ENCODE assay signal across 17 cellular contexts in genomic region chr4:177444911-177445736, GRCh38. TPM values are rescaled to one million over a fixed set of nuclear protein-coding genes. Genes with fewer than 3 reads are reported as not detected.
DNase-seq lines count a peak whose midpoint lies in the region; ATAC-seq and TF ChIP-seq lines count a peak whose summit lies in the region.
"Had no signal": no experiment of that assay in that cellular context is flagged by ENCODE, and none has a peak within 500 bp of the region (broad histone marks: within the 10 kb centered on the region; RNA-seq: fewer than 3 reads in every experiment).

No MANE protein-coding gene starts in this region.

- no peaks in the 10 kb centered on the region for H3K9me3 ChIP-seq in transverse colon
- H3K9me3 ChIP-seq: ascending aorta, MG63, mucosa of descending colon, vagina had no signal

- no peak for ATAC-seq in central memory CD8-positive, alpha-beta T cell (replicated peaks; ENCODE audit: extremely low read depth, poor library complexity, severe bottlenecking)
- ATAC-seq: activated T-cell treated with anti-CD3 and anti-CD28 coated beads, Interleukin-2, amount 50 U/mL, for 4 hours; mucosa of descending colon had no signal

- H3K36me3 ChIP-seq in transverse colon, result no peaks in the 10 kb centered on the region
- H3K36me3 ChIP-seq: ascending aorta, MG63, vagina had no signal

- H3K4me3 ChIP-seq in transverse colon, result no peak overlapping the region
- H3K4me3 ChIP-seq: ascending aorta, GM23248, MG63, mucosa of descending colon, vagina had no signal

- no peaks in the 10 kb centered on the region for H3K27me3 Mint-ChIP-seq in central memory CD8-positive, alpha-beta T cell
- H3K27me3 Mint-ChIP-seq in nephron progenitor cell (ENCODE audit: low read depth, poor library complexity), result peaks cover 5% of the 10 kb centered on the region

- in situ Hi-C loops in transverse colon (cut with MboI; ENCODE audit: low pct_ligation_motif_present in 1 of 4, low pct_unique_long_range_greater_than_20kb in 1 of 4, low sequenced_read_pairs in 3 of 4), result no loop called here

- peaks cover 19% of the 10 kb centered on the region for H3K36me3 Mint-ChIP-seq in central memory CD8-positive, alpha-beta T cell (ENCODE audit: insufficient read depth)
- H3K36me3 Mint-ChIP-seq in nephron progenitor cell (ENCODE audit: low read depth), result peaks cover under 1% of the 10 kb centered on the region

- peak; percentile 57 for DNase-seq in COR-L47 (lab: John Stamatoyannopoulos, UW)
- peak; percentile 39 for DNase-seq in NCI-H146 treated with DMSO at 0.1 percent for 48 hours (lab: John Stamatoyannopoulos, UW; ENCODE audit: unreplicated experiment)
- DNase-seq in central memory CD8-positive, alpha-beta T cell (ENCODE audit: low spot score in 2 of 2), result no peak
- no peak for DNase-seq in nephron progenitor cell
- DNase-seq in SKM-1 (lab: John Stamatoyannopoulos, UW; ENCODE audit: unreplicated experiment), result no peak
- DNase-seq in AG08396 (ENCODE audit: low spot score), result no peak
- DNase-seq in mesenteric fat pad (ENCODE audit: low spot score), result no peak
- DNase-seq in transverse colon, result no peak
- DNase-seq: activated CD4-positive, CD25-positive, alpha-beta regulatory T cell treated with anti-CD3 and anti-CD28 coated beads, Interleukin-2, amount 50 U/mL, for 72 hours; activated T-cell treated with anti-CD3 and anti-CD28 coated beads, Interleukin-2, amount 50 U/mL, for 4 hours; GM23248; MG63; NCI-H2171 treated with DMSO at 0.1 percent for 48 hours; stimulated activated CD4-positive, alpha-beta T cell treated with anti-CD3 and anti-CD28 coated beads, Interleukin-2, amount 100 ng/mL, for 24 hours had no signal

- H3K27ac ChIP-seq in transverse colon, result no peak overlapping the region
- H3K27ac ChIP-seq: ascending aorta, GM23248, vagina had no signal

- TF ChIP-seq EP300 in transverse colon (IDR thresholded peaks at IDR 0.05; ENCODE audit: low read depth), result no peak

- TF ChIP-seq CTCF in nephron progenitor cell (IDR thresholded peaks at IDR 0.05) (no peak), transverse colon (IDR thresholded peaks at IDR 0.05) (no peak)

- no peak for TF ChIP-seq POLR2A in transverse colon (IDR thresholded peaks at IDR 0.05)

- peaks cover 17% of the 10 kb centered on the region for H3K4me1 Mint-ChIP-seq in central memory CD8-positive, alpha-beta T cell
- peaks cover 45% of the 10 kb centered on the region for H3K4me1 Mint-ChIP-seq in nephron progenitor cell

- peak overlapping the region; percentile 9 for H3K4me3 Mint-ChIP-seq in central memory CD8-positive, alpha-beta T cell
- H3K4me3 Mint-ChIP-seq in nephron progenitor cell, result peak overlapping the region; percentile 58
- H3K4me3 Mint-ChIP-seq: activated T-cell treated with anti-CD3 and anti-CD28 coated beads, Interleukin-2, amount 50 U/mL, for 4 hours had no signal

- H3K9me3 Mint-ChIP-seq in central memory CD8-positive, alpha-beta T cell, result no peaks in the 10 kb centered on the region
- H3K9me3 Mint-ChIP-seq in nephron progenitor cell, result no peaks in the 10 kb centered on the region
- H3K9me3 Mint-ChIP-seq: activated T-cell treated with anti-CD3 and anti-CD28 coated beads, Interleukin-2, amount 50 U/mL, for 4 hours had no signal

- intact Hi-C loops in transverse colon (cut with DNase I; ENCODE audit: low total_unique reads), result no loop called here

- peaks cover 0 to 18% (median 8%) of the 10 kb centered on the region in 4 donors for H3K4me1 ChIP-seq in transverse colon

- WGBS in transverse colon (ENCODE audit: low coverage in 1 of 2), 2 donors, result 64 to 92% methylated on average over 6 to 26 of the region's 26 CpGs

- H3K27me3 ChIP-seq in transverse colon, result no peaks in the 10 kb centered on the region
- H3K27me3 ChIP-seq: ascending aorta, MG63, vagina had no signal

- H3K27ac Mint-ChIP-seq in central memory CD8-positive, alpha-beta T cell (ENCODE audit: low read depth), result no peak overlapping the region
- no peak overlapping the region for H3K27ac Mint-ChIP-seq in nephron progenitor cell

RNA-seq across cellular contexts. Expression of gene AGA, which starts 2.9 kb away (rescaled TPM):
- total RNA-seq in mesenteric fat pad, result 10.0 TPM
- 10 to 100 TPM in 2 of 4 donors, 1 to 10 TPM in 1, not detected in 1; 5.4 to 32.2 (median 22.1) TPM for total RNA-seq in transverse colon

Comparison
In these comparisons a context has a peak if more than half of its experiments do, and no peak if none do; other contexts are left out.
1. DNase-seq: peak in COR-L47 (single experiment) and NCI-H146 treated with DMSO at 0.1 percent for 48 hours (single experiment); none in central memory CD8-positive, alpha-beta T cell (0 of 2), nephron progenitor cell (single experiment), SKM-1 (single experiment), AG08396 (single experiment), mesenteric fat pad (single experiment) and transverse colon (single experiment).